Comparison of ENCODE assay signal across 1 cellular context in the genomic region with DNA sequence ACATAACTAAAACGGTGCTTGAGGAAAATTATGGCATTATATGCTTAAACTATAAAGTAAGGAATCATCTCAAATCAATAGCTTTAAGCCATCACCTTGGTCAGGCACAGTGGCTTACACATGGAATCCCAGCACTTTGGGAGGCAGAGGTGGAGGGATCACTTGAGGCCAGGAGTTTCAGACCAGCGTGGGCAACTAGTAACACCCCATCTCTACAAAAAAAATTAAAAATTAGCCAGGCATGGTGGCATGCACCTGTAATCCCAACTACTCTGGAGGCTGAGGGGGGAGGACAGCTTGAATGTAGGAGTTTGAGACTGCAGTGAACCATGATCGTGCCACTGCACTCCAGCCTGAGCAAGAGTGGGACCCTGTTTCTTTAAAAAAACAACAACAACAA.
TF ChIP-seq lines count a peak whose summit lies in the region.

No MANE protein-coding gene starts in this region.

TF ChIP-seq in HepG2, 621 proteins besides CTCF, POLR2A, EP300 and RAD21 (continued from another document and continues in another):
- TF ChIP-seq, protein P1, sequence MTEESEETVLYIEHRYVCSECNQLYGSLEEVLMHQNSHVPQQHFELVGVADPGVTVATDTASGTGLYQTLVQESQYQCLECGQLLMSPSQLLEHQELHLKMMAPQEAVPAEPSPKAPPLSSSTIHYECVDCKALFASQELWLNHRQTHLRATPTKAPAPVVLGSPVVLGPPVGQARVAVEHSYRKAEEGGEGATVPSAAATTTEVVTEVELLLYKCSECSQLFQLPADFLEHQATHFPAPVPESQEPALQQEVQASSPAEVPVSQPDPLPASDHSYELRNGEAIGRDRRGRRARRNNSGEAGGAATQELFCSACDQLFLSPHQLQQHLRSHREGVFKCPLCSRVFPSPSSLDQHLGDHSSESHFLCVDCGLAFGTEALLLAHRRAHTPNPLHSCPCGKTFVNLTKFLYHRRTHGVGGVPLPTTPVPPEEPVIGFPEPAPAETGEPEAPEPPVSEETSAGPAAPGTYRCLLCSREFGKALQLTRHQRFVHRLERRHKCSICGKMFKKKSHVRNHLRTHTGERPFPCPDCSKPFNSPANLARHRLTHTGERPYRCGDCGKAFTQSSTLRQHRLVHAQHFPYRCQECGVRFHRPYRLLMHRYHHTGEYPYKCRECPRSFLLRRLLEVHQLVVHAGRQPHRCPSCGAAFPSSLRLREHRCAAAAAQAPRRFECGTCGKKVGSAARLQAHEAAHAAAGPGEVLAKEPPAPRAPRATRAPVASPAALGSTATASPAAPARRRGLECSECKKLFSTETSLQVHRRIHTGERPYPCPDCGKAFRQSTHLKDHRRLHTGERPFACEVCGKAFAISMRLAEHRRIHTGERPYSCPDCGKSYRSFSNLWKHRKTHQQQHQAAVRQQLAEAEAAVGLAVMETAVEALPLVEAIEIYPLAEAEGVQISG (CRISPR knock-in tag; IDR thresholded peaks at IDR 0.05): peak; percentile 40
- peak; percentile 31; the same call in 1 of the 2 replicates for TF ChIP-seq RXRA (CRISPR knock-in tag; IDR thresholded peaks at IDR 0.05)
- no peak for TF ChIP-seq FOXA1 (IDR thresholded peaks at IDR 0.05)
- TF ChIP-seq FOXA1 (CRISPR knock-in tag; IDR thresholded peaks at IDR 0.05): no peak
- peak; percentile 83 for TF ChIP-seq ZC3H4 (CRISPR knock-in tag; IDR thresholded peaks at IDR 0.05; ENCODE audit: borderline replicate concordance)
- TF ChIP-seq SAP130 (CRISPR knock-in tag; IDR thresholded peaks at IDR 0.05; ENCODE audit: low read depth): peak; percentile 52
- peak; percentile 71; the same call in 1 of the 2 replicates for TF ChIP-seq THRA (CRISPR knock-in tag; IDR thresholded peaks at IDR 0.05; ENCODE audit: borderline replicate concordance)
- TF ChIP-seq ZFP62 (CRISPR knock-in tag; IDR thresholded peaks at IDR 0.05): no peak
- TF ChIP-seq CBX5 (CRISPR knock-in tag; IDR thresholded peaks at IDR 0.05; ENCODE audit: borderline replicate concordance): no peak
- peak; percentile 73 for TF ChIP-seq BRD4 (CRISPR knock-in tag; IDR thresholded peaks at IDR 0.05)
- TF ChIP-seq, protein P2, sequence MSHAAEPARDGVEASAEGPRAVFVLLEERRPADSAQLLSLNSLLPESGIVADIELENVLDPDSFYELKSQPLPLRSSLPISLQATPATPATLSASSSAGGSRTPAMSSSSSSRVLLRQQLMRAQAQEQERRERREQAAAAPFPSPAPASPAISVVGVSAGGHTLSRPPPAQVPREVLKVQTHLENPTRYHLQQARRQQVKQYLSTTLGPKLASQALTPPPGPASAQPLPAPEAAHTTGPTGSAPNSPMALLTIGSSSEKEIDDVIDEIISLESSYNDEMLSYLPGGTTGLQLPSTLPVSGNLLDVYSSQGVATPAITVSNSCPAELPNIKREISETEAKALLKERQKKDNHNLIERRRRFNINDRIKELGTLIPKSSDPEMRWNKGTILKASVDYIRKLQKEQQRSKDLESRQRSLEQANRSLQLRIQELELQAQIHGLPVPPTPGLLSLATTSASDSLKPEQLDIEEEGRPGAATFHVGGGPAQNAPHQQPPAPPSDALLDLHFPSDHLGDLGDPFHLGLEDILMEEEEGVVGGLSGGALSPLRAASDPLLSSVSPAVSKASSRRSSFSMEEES (CRISPR knock-in tag; IDR thresholded peaks at IDR 0.05): 0 out of 2 replicates have a peak, but pooled peaks have one; percentile 17
- no peak for TF ChIP-seq TARDBP (CRISPR knock-in tag; IDR thresholded peaks at IDR 0.05)
- peak; percentile 42 for TF ChIP-seq ZNF263 (CRISPR knock-in tag; IDR thresholded peaks at IDR 0.05)
- TF ChIP-seq DBP (CRISPR knock-in tag; IDR thresholded peaks at IDR 0.05; ENCODE audit: not compliant biosample characterization): no peak
- TF ChIP-seq, protein P3, sequence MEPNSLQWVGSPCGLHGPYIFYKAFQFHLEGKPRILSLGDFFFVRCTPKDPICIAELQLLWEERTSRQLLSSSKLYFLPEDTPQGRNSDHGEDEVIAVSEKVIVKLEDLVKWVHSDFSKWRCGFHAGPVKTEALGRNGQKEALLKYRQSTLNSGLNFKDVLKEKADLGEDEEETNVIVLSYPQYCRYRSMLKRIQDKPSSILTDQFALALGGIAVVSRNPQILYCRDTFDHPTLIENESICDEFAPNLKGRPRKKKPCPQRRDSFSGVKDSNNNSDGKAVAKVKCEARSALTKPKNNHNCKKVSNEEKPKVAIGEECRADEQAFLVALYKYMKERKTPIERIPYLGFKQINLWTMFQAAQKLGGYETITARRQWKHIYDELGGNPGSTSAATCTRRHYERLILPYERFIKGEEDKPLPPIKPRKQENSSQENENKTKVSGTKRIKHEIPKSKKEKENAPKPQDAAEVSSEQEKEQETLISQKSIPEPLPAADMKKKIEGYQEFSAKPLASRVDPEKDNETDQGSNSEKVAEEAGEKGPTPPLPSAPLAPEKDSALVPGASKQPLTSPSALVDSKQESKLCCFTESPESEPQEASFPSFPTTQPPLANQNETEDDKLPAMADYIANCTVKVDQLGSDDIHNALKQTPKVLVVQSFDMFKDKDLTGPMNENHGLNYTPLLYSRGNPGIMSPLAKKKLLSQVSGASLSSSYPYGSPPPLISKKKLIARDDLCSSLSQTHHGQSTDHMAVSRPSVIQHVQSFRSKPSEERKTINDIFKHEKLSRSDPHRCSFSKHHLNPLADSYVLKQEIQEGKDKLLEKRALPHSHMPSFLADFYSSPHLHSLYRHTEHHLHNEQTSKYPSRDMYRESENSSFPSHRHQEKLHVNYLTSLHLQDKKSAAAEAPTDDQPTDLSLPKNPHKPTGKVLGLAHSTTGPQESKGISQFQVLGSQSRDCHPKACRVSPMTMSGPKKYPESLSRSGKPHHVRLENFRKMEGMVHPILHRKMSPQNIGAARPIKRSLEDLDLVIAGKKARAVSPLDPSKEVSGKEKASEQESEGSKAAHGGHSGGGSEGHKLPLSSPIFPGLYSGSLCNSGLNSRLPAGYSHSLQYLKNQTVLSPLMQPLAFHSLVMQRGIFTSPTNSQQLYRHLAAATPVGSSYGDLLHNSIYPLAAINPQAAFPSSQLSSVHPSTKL (CRISPR knock-in tag; IDR thresholded peaks at IDR 0.05): peak; percentile 52; the same call in 1 of the 2 replicates
- TF ChIP-seq, protein P4, sequence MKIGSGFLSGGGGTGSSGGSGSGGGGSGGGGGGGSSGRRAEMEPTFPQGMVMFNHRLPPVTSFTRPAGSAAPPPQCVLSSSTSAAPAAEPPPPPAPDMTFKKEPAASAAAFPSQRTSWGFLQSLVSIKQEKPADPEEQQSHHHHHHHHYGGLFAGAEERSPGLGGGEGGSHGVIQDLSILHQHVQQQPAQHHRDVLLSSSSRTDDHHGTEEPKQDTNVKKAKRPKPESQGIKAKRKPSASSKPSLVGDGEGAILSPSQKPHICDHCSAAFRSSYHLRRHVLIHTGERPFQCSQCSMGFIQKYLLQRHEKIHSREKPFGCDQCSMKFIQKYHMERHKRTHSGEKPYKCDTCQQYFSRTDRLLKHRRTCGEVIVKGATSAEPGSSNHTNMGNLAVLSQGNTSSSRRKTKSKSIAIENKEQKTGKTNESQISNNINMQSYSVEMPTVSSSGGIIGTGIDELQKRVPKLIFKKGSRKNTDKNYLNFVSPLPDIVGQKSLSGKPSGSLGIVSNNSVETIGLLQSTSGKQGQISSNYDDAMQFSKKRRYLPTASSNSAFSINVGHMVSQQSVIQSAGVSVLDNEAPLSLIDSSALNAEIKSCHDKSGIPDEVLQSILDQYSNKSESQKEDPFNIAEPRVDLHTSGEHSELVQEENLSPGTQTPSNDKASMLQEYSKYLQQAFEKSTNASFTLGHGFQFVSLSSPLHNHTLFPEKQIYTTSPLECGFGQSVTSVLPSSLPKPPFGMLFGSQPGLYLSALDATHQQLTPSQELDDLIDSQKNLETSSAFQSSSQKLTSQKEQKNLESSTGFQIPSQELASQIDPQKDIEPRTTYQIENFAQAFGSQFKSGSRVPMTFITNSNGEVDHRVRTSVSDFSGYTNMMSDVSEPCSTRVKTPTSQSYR (CRISPR knock-in tag; IDR thresholded peaks at IDR 0.05; ENCODE audit: borderline replicate concordance): no peak
- no peak for TF ChIP-seq KDM1A (CRISPR knock-in tag; IDR thresholded peaks at IDR 0.05)
- no peak for TF ChIP-seq ZNF468 (CRISPR knock-in tag; IDR thresholded peaks at IDR 0.05)
- no peak for TF ChIP-seq ZNF7 (CRISPR knock-in tag; IDR thresholded peaks at IDR 0.05)
- peak; percentile 61 for TF ChIP-seq POLR2AphosphoS5 (IDR thresholded peaks at IDR 0.05; ENCODE audit: low read depth, low read length)
- no peak for TF ChIP-seq DMAP1 (CRISPR knock-in tag; IDR thresholded peaks at IDR 0.05)
- 0 out of 2 replicates have a peak, but pooled peaks have one; percentile 30 for TF ChIP-seq HMG20A (CRISPR knock-in tag; IDR thresholded peaks at IDR 0.05; ENCODE audit: borderline replicate concordance)
- peak; percentile 30; the same call in 1 of the 2 replicates for TF ChIP-seq KMT2A (CRISPR knock-in tag; IDR thresholded peaks at IDR 0.05)
- TF ChIP-seq, protein P5, sequence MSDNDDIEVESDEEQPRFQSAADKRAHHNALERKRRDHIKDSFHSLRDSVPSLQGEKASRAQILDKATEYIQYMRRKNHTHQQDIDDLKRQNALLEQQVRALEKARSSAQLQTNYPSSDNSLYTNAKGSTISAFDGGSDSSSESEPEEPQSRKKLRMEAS (IDR thresholded peaks at IDR 0.05): peak; percentile 56
- peak; percentile 68; the same call in 1 of the 2 replicates for TF ChIP-seq GATAD2A (CRISPR knock-in tag; IDR thresholded peaks at IDR 0.05)
- no peak for TF ChIP-seq RFXANK (CRISPR knock-in tag; IDR thresholded peaks at IDR 0.05)
- no peak for TF ChIP-seq ZNF841 (CRISPR knock-in tag; IDR thresholded peaks at IDR 0.05; ENCODE audit: borderline replicate concordance)
- TF ChIP-seq BORCS8-MEF2B (CRISPR knock-in tag; IDR thresholded peaks at IDR 0.05): peak; percentile 62; the same call in 1 of the 2 replicates
- no peak for TF ChIP-seq THAP7 (CRISPR knock-in tag; IDR thresholded peaks at IDR 0.05)
- TF ChIP-seq MZF1 (CRISPR knock-in tag; IDR thresholded peaks at IDR 0.05; ENCODE audit: borderline replicate concordance): no peak
- TF ChIP-seq, protein P6, sequence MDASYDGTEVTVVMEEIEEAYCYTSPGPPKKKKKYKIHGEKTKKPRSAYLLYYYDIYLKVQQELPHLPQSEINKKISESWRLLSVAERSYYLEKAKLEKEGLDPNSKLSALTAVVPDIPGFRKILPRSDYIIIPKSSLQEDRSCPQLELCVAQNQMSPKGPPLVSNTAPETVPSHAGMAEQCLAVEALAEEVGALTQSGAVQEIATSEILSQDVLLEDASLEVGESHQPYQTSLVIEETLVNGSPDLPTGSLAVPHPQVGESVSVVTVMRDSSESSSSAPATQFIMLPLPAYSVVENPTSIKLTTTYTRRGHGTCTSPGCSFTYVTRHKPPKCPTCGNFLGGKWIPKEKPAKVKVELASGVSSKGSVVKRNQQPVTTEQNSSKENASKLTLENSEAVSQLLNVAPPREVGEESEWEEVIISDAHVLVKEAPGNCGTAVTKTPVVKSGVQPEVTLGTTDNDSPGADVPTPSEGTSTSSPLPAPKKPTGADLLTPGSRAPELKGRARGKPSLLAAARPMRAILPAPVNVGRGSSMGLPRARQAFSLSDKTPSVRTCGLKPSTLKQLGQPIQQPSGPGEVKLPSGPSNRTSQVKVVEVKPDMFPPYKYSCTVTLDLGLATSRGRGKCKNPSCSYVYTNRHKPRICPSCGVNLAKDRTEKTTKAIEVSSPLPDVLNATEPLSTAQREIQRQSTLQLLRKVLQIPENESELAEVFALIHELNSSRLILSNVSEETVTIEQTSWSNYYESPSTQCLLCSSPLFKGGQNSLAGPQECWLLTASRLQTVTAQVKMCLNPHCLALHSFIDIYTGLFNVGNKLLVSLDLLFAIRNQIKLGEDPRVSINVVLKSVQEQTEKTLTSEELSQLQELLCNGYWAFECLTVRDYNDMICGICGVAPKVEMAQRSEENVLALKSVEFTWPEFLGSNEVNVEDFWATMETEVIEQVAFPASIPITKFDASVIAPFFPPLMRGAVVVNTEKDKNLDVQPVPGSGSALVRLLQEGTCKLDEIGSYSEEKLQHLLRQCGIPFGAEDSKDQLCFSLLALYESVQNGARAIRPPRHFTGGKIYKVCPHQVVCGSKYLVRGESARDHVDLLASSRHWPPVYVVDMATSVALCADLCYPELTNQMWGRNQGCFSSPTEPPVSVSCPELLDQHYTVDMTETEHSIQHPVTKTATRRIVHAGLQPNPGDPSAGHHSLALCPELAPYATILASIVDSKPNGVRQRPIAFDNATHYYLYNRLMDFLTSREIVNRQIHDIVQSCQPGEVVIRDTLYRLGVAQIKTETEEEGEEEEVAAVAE (CRISPR knock-in tag; IDR thresholded peaks at IDR 0.05; ENCODE audit: borderline replicate concordance): no peak
- TF ChIP-seq FOSL2 (CRISPR knock-in tag; IDR thresholded peaks at IDR 0.05): peak; percentile 61; the same call in 1 of the 2 replicates
- no peak for TF ChIP-seq ZNF501 (CRISPR knock-in tag; IDR thresholded peaks at IDR 0.05)
- TF ChIP-seq PITX1 (CRISPR knock-in tag; IDR thresholded peaks at IDR 0.05): no peak
- no peak for TF ChIP-seq HOXD1 (CRISPR knock-in tag; IDR thresholded peaks at IDR 0.05)
- peak; percentile 87; the same call in 1 of the 2 replicates for TF ChIP-seq PAF1 (CRISPR knock-in tag; IDR thresholded peaks at IDR 0.05)
- TF ChIP-seq RBFOX2 (IDR thresholded peaks at IDR 0.05; ENCODE audit: low read depth, low read length): no peak; the same call in 1 of the 2 replicates
